Comparison of ENCODE assay signal across 1 cellular context in the genomic region with DNA sequence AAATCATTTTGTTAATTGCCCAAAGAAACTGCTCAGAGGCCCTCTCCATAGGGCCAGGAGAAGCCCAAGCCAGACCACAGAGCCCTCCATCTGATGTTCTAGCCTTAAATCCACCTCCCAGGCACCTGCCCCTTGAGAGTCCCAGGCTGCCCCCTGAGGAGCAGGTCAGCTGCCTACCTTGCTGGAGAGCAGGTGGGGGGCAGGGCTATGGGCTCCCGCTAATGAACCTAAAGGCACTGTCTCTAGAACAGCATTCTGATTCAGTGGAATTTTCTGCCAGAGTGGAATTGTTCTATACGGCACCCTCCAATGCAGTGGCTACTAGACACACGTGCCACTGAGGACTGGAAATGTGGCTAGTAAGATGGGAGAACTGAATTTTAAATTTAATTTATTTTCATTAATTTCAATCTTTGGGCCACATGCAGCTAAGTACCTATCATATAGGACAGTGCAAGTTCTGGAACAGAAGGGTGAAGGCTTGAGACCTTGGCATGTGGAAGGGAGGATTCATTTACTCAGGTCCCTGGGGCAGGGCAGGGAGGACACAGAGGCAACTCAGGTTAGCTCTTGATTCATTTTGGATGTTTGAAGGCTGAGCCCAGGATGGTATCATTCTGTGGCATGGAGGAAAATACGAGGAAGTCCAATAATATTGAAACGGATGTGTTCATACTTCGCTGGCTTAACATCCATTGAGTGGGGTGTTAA.
TF ChIP-seq lines count a peak whose summit lies in the region.

No MANE protein-coding gene starts in this region.

TF ChIP-seq in GM23338, 12 proteins besides CTCF, POLR2A, EP300 and RAD21 (continued from another document):
- TF ChIP-seq ZNF462 (CRISPR knock-in tag; IDR thresholded peaks at IDR 0.05) (no peak), CREB1 (CRISPR knock-in tag; IDR thresholded peaks at IDR 0.05; ENCODE audit: low read depth) (no peak), EZH2 (IDR thresholded peaks at IDR 0.05; ENCODE audit: low read depth, unreplicated experiment) (no peak), JUNB (IDR thresholded peaks at IDR 0.05; ENCODE audit: unreplicated experiment) (no peak), NANOG (IDR thresholded peaks at IDR 0.05; ENCODE audit: borderline replicate concordance) (no peak), POLR2AphosphoS5 (IDR thresholded peaks at IDR 0.05; ENCODE audit: low read depth) (no peak)
- TF ChIP-seq, protein P1, sequence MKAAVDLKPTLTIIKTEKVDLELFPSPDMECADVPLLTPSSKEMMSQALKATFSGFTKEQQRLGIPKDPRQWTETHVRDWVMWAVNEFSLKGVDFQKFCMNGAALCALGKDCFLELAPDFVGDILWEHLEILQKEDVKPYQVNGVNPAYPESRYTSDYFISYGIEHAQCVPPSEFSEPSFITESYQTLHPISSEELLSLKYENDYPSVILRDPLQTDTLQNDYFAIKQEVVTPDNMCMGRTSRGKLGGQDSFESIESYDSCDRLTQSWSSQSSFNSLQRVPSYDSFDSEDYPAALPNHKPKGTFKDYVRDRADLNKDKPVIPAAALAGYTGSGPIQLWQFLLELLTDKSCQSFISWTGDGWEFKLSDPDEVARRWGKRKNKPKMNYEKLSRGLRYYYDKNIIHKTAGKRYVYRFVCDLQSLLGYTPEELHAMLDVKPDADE (IDR thresholded peaks at IDR 0.05) = no peak
- TF ChIP-seq, protein P2, sequence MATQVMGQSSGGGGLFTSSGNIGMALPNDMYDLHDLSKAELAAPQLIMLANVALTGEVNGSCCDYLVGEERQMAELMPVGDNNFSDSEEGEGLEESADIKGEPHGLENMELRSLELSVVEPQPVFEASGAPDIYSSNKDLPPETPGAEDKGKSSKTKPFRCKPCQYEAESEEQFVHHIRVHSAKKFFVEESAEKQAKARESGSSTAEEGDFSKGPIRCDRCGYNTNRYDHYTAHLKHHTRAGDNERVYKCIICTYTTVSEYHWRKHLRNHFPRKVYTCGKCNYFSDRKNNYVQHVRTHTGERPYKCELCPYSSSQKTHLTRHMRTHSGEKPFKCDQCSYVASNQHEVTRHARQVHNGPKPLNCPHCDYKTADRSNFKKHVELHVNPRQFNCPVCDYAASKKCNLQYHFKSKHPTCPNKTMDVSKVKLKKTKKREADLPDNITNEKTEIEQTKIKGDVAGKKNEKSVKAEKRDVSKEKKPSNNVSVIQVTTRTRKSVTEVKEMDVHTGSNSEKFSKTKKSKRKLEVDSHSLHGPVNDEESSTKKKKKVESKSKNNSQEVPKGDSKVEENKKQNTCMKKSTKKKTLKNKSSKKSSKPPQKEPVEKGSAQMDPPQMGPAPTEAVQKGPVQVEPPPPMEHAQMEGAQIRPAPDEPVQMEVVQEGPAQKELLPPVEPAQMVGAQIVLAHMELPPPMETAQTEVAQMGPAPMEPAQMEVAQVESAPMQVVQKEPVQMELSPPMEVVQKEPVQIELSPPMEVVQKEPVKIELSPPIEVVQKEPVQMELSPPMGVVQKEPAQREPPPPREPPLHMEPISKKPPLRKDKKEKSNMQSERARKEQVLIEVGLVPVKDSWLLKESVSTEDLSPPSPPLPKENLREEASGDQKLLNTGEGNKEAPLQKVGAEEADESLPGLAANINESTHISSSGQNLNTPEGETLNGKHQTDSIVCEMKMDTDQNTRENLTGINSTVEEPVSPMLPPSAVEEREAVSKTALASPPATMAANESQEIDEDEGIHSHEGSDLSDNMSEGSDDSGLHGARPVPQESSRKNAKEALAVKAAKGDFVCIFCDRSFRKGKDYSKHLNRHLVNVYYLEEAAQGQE (IDR thresholded peaks at IDR 0.05; ENCODE audit: unreplicated experiment) = no peak
TF ChIP-seq in GM23338: peak in this region for 0.
